1 cellular context compared by ENCODE assay signal in genomic region chr10:3530346-3531096, GRCh38.
TF ChIP-seq lines count a peak whose summit lies in the region.

No MANE protein-coding gene starts in this region.

TF ChIP-seq in SK-N-SH, 30 proteins besides CTCF, POLR2A, EP300 and RAD21 (continued from another document):
- no peak for TF ChIP-seq USF1 (IDR thresholded peaks at IDR 0.05; ENCODE audit: borderline replicate concordance, low read depth)
- TF ChIP-seq MAX (IDR thresholded peaks at IDR 0.05; ENCODE audit: low read depth): peak; percentile 56
- peak; percentile 64; the same call in 1 of the 2 replicates for TF ChIP-seq MEF2A (IDR thresholded peaks at IDR 0.05; ENCODE audit: borderline replicate concordance, low read depth)
- TF ChIP-seq POLR2AphosphoS5 (IDR thresholded peaks at IDR 0.05; ENCODE audit: low read depth, low read length): peak; percentile 20; the same call in 1 of the 2 replicates
- TF ChIP-seq PBX3 (IDR thresholded peaks at IDR 0.05): peak; percentile 41; the same call in 1 of the 2 replicates
- TF ChIP-seq FOXM1 (IDR thresholded peaks at IDR 0.05; ENCODE audit: low read depth): 0 out of 2 replicates have a peak, but pooled peaks have one; percentile 19
